ENCODE assay signal across 12 cellular contexts in genomic region chr12:76259660-76260389, GRCh38.
DNase-seq lines count a peak whose midpoint lies in the region; ATAC-seq and TF ChIP-seq lines count a peak whose summit lies in the region.
"Had no signal": no experiment of that assay in that cellular context is flagged by ENCODE, and none has a peak within 500 bp of the region (broad histone marks: within the 10 kb centered on the region; RNA-seq: fewer than 3 reads in every experiment).

No MANE protein-coding gene starts in this region.

- POLR2A ChIA-PET in A673 (lab: Charles Lee; ENCODE audit: low non-redundant PET) = no interaction called here

- H3K9me3 ChIP-seq in A673 (ENCODE audit: low read depth, low read length, poor library complexity, severe bottlenecking) (peaks cover 4% of the 10 kb centered on the region), lower lobe of right lung (no peaks in the 10 kb centered on the region)

- ATAC-seq in lower lobe of right lung = peak; percentile 73 to 75
- ATAC-seq in HG03460 (IDR thresholded peaks at IDR 0.05; ENCODE audit: unreplicated experiment) = no peak
- ATAC-seq: A549 had no signal

- no peak for TF ChIP-seq CTCF in A673 (conservative IDR thresholded peaks at IDR 0.05; ENCODE audit: low read depth, low read length)
- TF ChIP-seq CTCF in lower lobe of right lung (IDR thresholded peaks at IDR 0.05) = no peak

- H3K27me3 ChIP-seq in A673 (replicated peaks; ENCODE audit: insufficient read depth, low read depth, low read length, poor library complexity) (no peaks in the 10 kb centered on the region), lower lobe of right lung (ENCODE audit: low read depth) (no peaks in the 10 kb centered on the region)
- H3K27me3 ChIP-seq: stomach had no signal

- H3K4me3 ChIP-seq in A673 (ENCODE audit: low read depth, low read length, poor library complexity, severe bottlenecking) = no peak overlapping the region
- H3K4me3 ChIP-seq in lower lobe of right lung = no peak overlapping the region
- H3K4me3 ChIP-seq: A549, stomach had no signal

- intact Hi-C loops in A673 (cut with micrococcal nuclease; ENCODE audit: unreplicated experiment) = no loop called here
- intact Hi-C loops in lower lobe of right lung (cut with DNase I) = no loop called here

- H3K27ac ChIP-seq in A673 (ENCODE audit: low read depth, low read length, poor library complexity, severe bottlenecking) = peak overlapping the region; percentile 22
- H3K27ac ChIP-seq in lower lobe of right lung = peak overlapping the region; percentile 73
- H3K27ac ChIP-seq: stomach had no signal

- H3K4me1 ChIP-seq in A673 (ENCODE audit: insufficient read depth, low read length, poor library complexity, severe bottlenecking) (peaks cover 10% of the 10 kb centered on the region), lower lobe of right lung (peaks cover 16% of the 10 kb centered on the region)
- H3K4me1 ChIP-seq: A549 had no signal

- no peaks in the 10 kb centered on the region for H3K36me3 ChIP-seq in A673 (ENCODE audit: insufficient read depth, low read length, poor library complexity, severe bottlenecking)
- no peaks in the 10 kb centered on the region for H3K36me3 ChIP-seq in lower lobe of right lung
- H3K36me3 ChIP-seq: stomach had no signal

- DNase-seq in A673 (ENCODE audit: low spot score) (peak; percentile 74), NCI-H226 (peak; percentile 74), dermis blood vessel endothelial cell (peak; percentile 93), lower lobe of right lung (no peak), NCI-H146 (lab: John Stamatoyannopoulos, UW) (no peak), NCI-H774 (lab: John Stamatoyannopoulos, UW) (no peak), cortex of kidney (lab: John Stamatoyannopoulos, UW) (no peak)
- DNase-seq: activated B cell treated with CpG ODN at 0.5 μM for 24 hours, NCI-H524 treated with DMSO at 0.1 percent for 48 hours, stomach had no signal

- CTCF ChIA-PET in A673 (lab: Charles Lee) = no interaction called here

- BruUV-seq in A673 (replicated peaks; lab: Mats Ljungman, UMichigan) = TSS peak; percentile 81

Comparison
In these comparisons a context has a peak if more than half of its experiments do, and no peak if none do; other contexts are left out.
1. DNase-seq: peak in A673 (single experiment), NCI-H226 (single experiment) and dermis blood vessel endothelial cell (single experiment); none in lower lobe of right lung (single experiment), NCI-H146 (single experiment), NCI-H774 (single experiment) and cortex of kidney (single experiment).